1 cellular context compared by ENCODE assay signal in genomic region chr11:75813622-75814039, GRCh38.
A peak's percentile ranks its signal among the peaks of the same experiment; 100 is the strongest.
TF ChIP-seq lines count a peak whose summit lies in the region.

No MANE protein-coding gene starts in this region.

TF ChIP-seq in K562, 482 proteins besides CTCF, POLR2A, EP300 and RAD21 (continued from another document and continues in another):
- TF ChIP-seq NKRF (IDR thresholded peaks at IDR 0.05; ENCODE audit: borderline replicate concordance) (no peak), ZNF699 (CRISPR knock-in tag; IDR thresholded peaks at IDR 0.05; ENCODE audit: insufficient replicate concordance) (no peak), ZFX (CRISPR knock-in tag; IDR thresholded peaks at IDR 0.05) (no peak), ETS2 (tag; IDR thresholded peaks at IDR 0.05; ENCODE audit: borderline replicate concordance, poor library complexity, severe bottlenecking) (no peak), ASH1L (IDR thresholded peaks at IDR 0.05; ENCODE audit: borderline replicate concordance, low read depth, partially characterized antibody) (no peak), BRCA1 (IDR thresholded peaks at IDR 0.05) (no peak), BRCA1 (CRISPR knock-in tag; IDR thresholded peaks at IDR 0.05) (no peak), ELK3 (CRISPR knock-in tag; IDR thresholded peaks at IDR 0.05) (no peak), PHTF2 (CRISPR knock-in tag; IDR thresholded peaks at IDR 0.05) (no peak), PCBP2 (IDR thresholded peaks at IDR 0.05; ENCODE audit: low read depth, low read length, poor library complexity, severe bottlenecking) (no peak), ZEB2 (IDR thresholded peaks at IDR 0.05) (peak; percentile 45; the same call in 1 of the 2 replicates), HNRNPUL1 (IDR thresholded peaks at IDR 0.05; ENCODE audit: low read length) (no peak), GABPB2 (CRISPR knock-in tag; conservative IDR thresholded peaks at IDR 0.05) (no peak), ADNP (tag; IDR thresholded peaks at IDR 0.05) (peak; percentile 85), TSC22D4 (tag; IDR thresholded peaks at IDR 0.05) (no peak), UBTF (IDR thresholded peaks at IDR 0.05; ENCODE audit: borderline replicate concordance in 1 of 2, low read depth in 2 of 2, low read length in 2 of 2) (no peak), ZBTB26 (CRISPR knock-in tag; IDR thresholded peaks at IDR 0.05) (no peak), ZNF551 (CRISPR knock-in tag; IDR thresholded peaks at IDR 0.05) (no peak), MXI1 (IDR thresholded peaks at IDR 0.05; ENCODE audit: low read depth, low read length) (no peak), ZFP36 (IDR thresholded peaks at IDR 0.05; ENCODE audit: low read depth, low read length, partially characterized antibody) (peak; percentile 100), LARP7 (IDR thresholded peaks at IDR 0.05) (no peak), ARID1B (IDR thresholded peaks at IDR 0.05) (peak; percentile 60), NR2F6 (CRISPR knock-in tag; IDR thresholded peaks at IDR 0.05) (no peak), ZNF384 (IDR thresholded peaks at IDR 0.05; ENCODE audit: low read depth, low read length) (peak; percentile 87), ERF (CRISPR knock-in tag; IDR thresholded peaks at IDR 0.05) (no peak), E2F6 (IDR thresholded peaks at IDR 0.05; ENCODE audit: borderline replicate concordance in 1 of 2, extremely low read depth in 1 of 2, insufficient read depth in 1 of 2, insufficient read length in 1 of 2, low read depth in 1 of 2, low read length in 1 of 2, poor library complexity in 1 of 2, severe bottlenecking in 1 of 2) (no peak), RNF219 (CRISPR knock-in tag; IDR thresholded peaks at IDR 0.05) (no peak), NR2C1 (IDR thresholded peaks at IDR 0.05) (no peak), NR2C1 (tag; IDR thresholded peaks at IDR 0.05) (no peak), HDAC8 (tag; IDR thresholded peaks at IDR 0.05) (no peak), RBM34 (IDR thresholded peaks at IDR 0.05; ENCODE audit: borderline replicate concordance, insufficient read depth, low read length) (no peak), SAP30 (IDR thresholded peaks at IDR 0.05; ENCODE audit: borderline replicate concordance, insufficient read depth, low read depth, low read length, poor library complexity, severe bottlenecking) (no peak), STAG1 (CRISPR knock-in tag; IDR thresholded peaks at IDR 0.05; ENCODE audit: borderline replicate concordance) (no peak), FOXA1 (IDR thresholded peaks at IDR 0.05; ENCODE audit: borderline replicate concordance) (no peak), FOXJ3 (CRISPR knock-in tag; IDR thresholded peaks at IDR 0.05) (no peak), BHLHE40 (IDR thresholded peaks at IDR 0.05; ENCODE audit: low read length) (no peak), TAF7 (tag; IDR thresholded peaks at IDR 0.05) (no peak), PURB (CRISPR knock-in tag; IDR thresholded peaks at IDR 0.05; ENCODE audit: low read depth) (no peak), HDAC6 (IDR thresholded peaks at IDR 0.05; ENCODE audit: low read depth, low read length) (no peak), RBFOX2 (IDR thresholded peaks at IDR 0.05; ENCODE audit: low read depth, low read length) (no peak), FOS (IDR thresholded peaks at IDR 0.05; ENCODE audit: extremely low read depth, insufficient read length) (peak; percentile 12), SIRT6 (IDR thresholded peaks at IDR 0.05; ENCODE audit: low read depth, low read length) (no peak), HNRNPH1 (optimal IDR thresholded peaks at IDR 0.05; ENCODE audit: low read depth, low read length) (no peak), PHF20 (IDR thresholded peaks at IDR 0.05; ENCODE audit: partially characterized antibody) (no peak), ATF3 (IDR thresholded peaks at IDR 0.05) (peak; percentile 86), ATF3 (CRISPR knock-in tag; conservative IDR thresholded peaks at IDR 0.05) (no peak), RBM15 (IDR thresholded peaks at IDR 0.05; ENCODE audit: insufficient read depth, low read length) (no peak), DPF2 (IDR thresholded peaks at IDR 0.05) (peak; percentile 78), ZNF280A (IDR thresholded peaks at IDR 0.05; ENCODE audit: low read depth, partially characterized antibody) (no peak), ZBTB8A (IDR thresholded peaks at IDR 0.05; ENCODE audit: partially characterized antibody) (no peak), NR1H2 (CRISPR knock-in tag; IDR thresholded peaks at IDR 0.05) (no peak), KLF6 (CRISPR knock-in tag; IDR thresholded peaks at IDR 0.05; ENCODE audit: borderline replicate concordance) (no peak), ARID3A (IDR thresholded peaks at IDR 0.05; ENCODE audit: borderline replicate concordance, low read depth, low read length) (peak; percentile 36; the same call in 1 of the 2 replicates), ZFPM2 (CRISPR knock-in tag; IDR thresholded peaks at IDR 0.05) (no peak), TARDBP (IDR thresholded peaks at IDR 0.05) (0 out of 2 replicates have a peak, but pooled peaks have one; percentile 35), WHSC1 (IDR thresholded peaks at IDR 0.05; ENCODE audit: low read length) (no peak), ZNF436 (CRISPR knock-in tag; IDR thresholded peaks at IDR 0.05) (peak; percentile 94), SPI1 (IDR thresholded peaks at IDR 0.05; ENCODE audit: borderline replicate concordance, low read depth, low read length) (no peak), CHD4 (IDR thresholded peaks at IDR 0.05; ENCODE audit: insufficient read depth, insufficient replicate concordance, low read depth, low read length, poor library complexity, severe bottlenecking) (no peak)
